8 cellular contexts compared by ENCODE assay signal in the genomic region with DNA sequence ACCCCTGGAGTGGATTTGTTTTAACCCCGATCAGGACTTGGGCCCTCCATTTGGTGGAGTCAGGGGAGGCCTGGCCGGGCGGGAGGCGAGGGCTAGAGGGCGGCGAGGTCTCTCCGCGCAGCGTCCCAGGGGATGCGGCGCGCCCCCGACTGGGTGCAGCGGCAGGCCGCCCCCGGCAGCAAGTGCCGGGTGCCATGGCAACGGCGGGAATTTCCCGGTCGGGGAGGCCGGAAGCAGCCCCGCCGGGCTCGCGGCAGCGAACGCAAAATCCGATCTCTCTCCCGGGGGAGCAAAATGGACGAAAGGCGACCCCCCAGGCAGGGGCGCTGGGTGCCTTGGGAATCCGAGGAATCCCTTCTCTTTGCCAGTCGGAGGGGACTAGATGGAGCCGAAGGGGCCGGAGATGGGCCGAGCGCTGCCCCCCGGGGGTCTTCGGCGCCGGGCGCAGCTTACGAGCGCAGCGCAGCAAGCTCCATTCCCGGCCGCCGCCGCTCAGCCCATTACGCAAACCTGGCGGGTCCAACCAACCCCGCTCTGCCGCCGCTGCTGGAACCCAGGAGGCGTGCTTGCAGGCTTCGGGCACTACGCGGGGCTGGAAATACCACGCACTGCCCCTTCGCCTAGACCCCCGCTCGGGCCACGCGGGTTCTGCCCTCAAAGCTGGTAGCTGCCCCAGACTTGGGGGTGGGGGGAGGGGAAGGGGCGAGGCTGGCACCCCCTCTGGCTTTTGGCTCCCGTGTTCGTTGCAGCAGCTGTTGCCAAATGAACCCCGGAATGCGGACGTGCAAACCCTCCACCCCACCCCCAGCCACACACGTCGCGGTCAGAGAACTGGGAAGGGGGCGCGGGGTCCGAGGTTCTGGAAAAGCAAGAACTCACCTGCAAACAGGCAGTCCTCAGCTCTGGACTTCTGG.
A peak's percentile ranks its signal among the peaks of the same experiment; 100 is the strongest.
DNase-seq lines count a peak whose midpoint lies in the region; ATAC-seq and TF ChIP-seq lines count a peak whose summit lies in the region.
"Not testable (repeated sequence)": the region's sequence is repeated elsewhere in the genome, so short reads cannot be mapped to it uniquely, and the experiment has no call there.

No MANE protein-coding gene starts in this region.

- DNase-seq in T-helper 2 cell treated with Interferon-gamma antibody and Interleukin-4, amounts not matched to agents 5 μg/mL and 100 μg/mL, for 36 hours (ENCODE audit: low spot score) = peak; percentile 37
- DNase-seq in coronary artery (ENCODE audit: low spot score) = not testable (repeated sequence)
- DNase-seq in stimulated activated CD4-positive, alpha-beta T cell treated with anti-CD3 and anti-CD28 coated beads, TNF-alpha, amount 100 ng/mL, for 4 hours (ENCODE audit: low read depth in 3 of 3) = peak; percentile 25 to 41 (median 32)

- not testable (repeated sequence) for H3K36me3 Mint-ChIP-seq in T-helper 2 cell treated with Interferon-gamma antibody and Interleukin-4, amounts not matched to agents 5 μg/mL and 100 μg/mL, for 36 hours (ENCODE audit: low read depth); activated T-helper 17 cell treated with anti-CD3 and anti-CD28 coated beads, Interleukin-2, amount 50 U/mL, for 72 hours (ENCODE audit: low read depth)

- not testable (repeated sequence) for H3K27me3 ChIP-seq in ACC112 (ENCODE audit: insufficient read depth, low read length); HUES64 (ENCODE audit: insufficient read depth, low read length); iPS-15b (ENCODE audit: control insufficient read depth, insufficient read depth, low read length); neutrophil

- H2AFZ ChIP-seq in ACC112 (ENCODE audit: low read length, unreplicated experiment) = not testable (repeated sequence)

- H3K27ac ChIP-seq in ACC112 (ENCODE audit: low read depth, low read length); HUES64 (ENCODE audit: low read depth, low read length): not testable (repeated sequence)
- H3K27ac ChIP-seq in coronary artery (peak overlapping the region; percentile 67 to 80), neutrophil (peak overlapping the region; percentile 70)

- H3K27me3 Mint-ChIP-seq in T-helper 2 cell treated with Interferon-gamma antibody and Interleukin-4, amounts not matched to agents 5 μg/mL and 100 μg/mL, for 36 hours (ENCODE audit: low read depth); activated T-helper 17 cell treated with anti-CD3 and anti-CD28 coated beads, Interleukin-2, amount 50 U/mL, for 72 hours: not testable (repeated sequence)

- H3K4me3 Mint-ChIP-seq in T-helper 2 cell treated with Interferon-gamma antibody and Interleukin-4, amounts not matched to agents 5 μg/mL and 100 μg/mL, for 36 hours = peak overlapping the region; percentile 84
- peak overlapping the region; percentile 68 for H3K4me3 Mint-ChIP-seq in activated T-helper 17 cell treated with anti-CD3 and anti-CD28 coated beads, Interleukin-2, amount 50 U/mL, for 72 hours

- not testable (repeated sequence) for H3K36me3 ChIP-seq in ACC112 (ENCODE audit: insufficient read depth, low read length); HUES64 (ENCODE audit: insufficient read depth, low read length); iPS-15b (ENCODE audit: control insufficient read depth, insufficient read depth, low read length); neutrophil

- H3K4me1 Mint-ChIP-seq in T-helper 2 cell treated with Interferon-gamma antibody and Interleukin-4, amounts not matched to agents 5 μg/mL and 100 μg/mL, for 36 hours (ENCODE audit: low read depth); activated T-helper 17 cell treated with anti-CD3 and anti-CD28 coated beads, Interleukin-2, amount 50 U/mL, for 72 hours: not testable (repeated sequence)

- WGBS in HUES64 = 0% methylated on average over 26 of the region's 78 CpGs

- peak overlapping the region; percentile 91 for H3K27ac Mint-ChIP-seq in T-helper 2 cell treated with Interferon-gamma antibody and Interleukin-4, amounts not matched to agents 5 μg/mL and 100 μg/mL, for 36 hours
- peak overlapping the region; percentile 38 for H3K27ac Mint-ChIP-seq in activated T-helper 17 cell treated with anti-CD3 and anti-CD28 coated beads, Interleukin-2, amount 50 U/mL, for 72 hours

- H3K79me2 ChIP-seq in ACC112 (ENCODE audit: control insufficient read depth, insufficient read depth, low read length, unreplicated experiment) = not testable (repeated sequence)

- H3K9ac ChIP-seq in HUES64 (ENCODE audit: low read depth, low read length); iPS-15b (ENCODE audit: low read depth, low read length): not testable (repeated sequence)

- not testable (repeated sequence) for H3K4me1 ChIP-seq in ACC112 (ENCODE audit: control insufficient read depth, insufficient read depth, low read length, unreplicated experiment); HUES64 (ENCODE audit: insufficient read depth, low read length); iPS-15b (ENCODE audit: control insufficient read depth, insufficient read depth, low read length); neutrophil (ENCODE audit: control insufficient read depth in 1 of 2, insufficient read depth in 1 of 2, low read depth in 1 of 2, low read length in 1 of 2)

- H3K9me3 Mint-ChIP-seq in T-helper 2 cell treated with Interferon-gamma antibody and Interleukin-4, amounts not matched to agents 5 μg/mL and 100 μg/mL, for 36 hours; activated T-helper 17 cell treated with anti-CD3 and anti-CD28 coated beads, Interleukin-2, amount 50 U/mL, for 72 hours: not testable (repeated sequence)

- not testable (repeated sequence) for ATAC-seq in activated T-helper 17 cell treated with anti-CD3 and anti-CD28 coated beads, Interleukin-2, amount 50 U/mL, for 72 hours (replicated peaks)

- H3K9me3 ChIP-seq in HUES64 (ENCODE audit: insufficient read depth, low read depth, low read length); iPS-15b (ENCODE audit: control insufficient read depth, insufficient read depth, low read length); neutrophil: not testable (repeated sequence)

- not testable (repeated sequence) for TF ChIP-seq CTCF in coronary artery (IDR thresholded peaks at IDR 0.05); neutrophil (IDR thresholded peaks at IDR 0.05)

- peak overlapping the region; percentile 75 for H3K4me3 ChIP-seq in ACC112 (ENCODE audit: low read depth, low read length)
- peak overlapping the region; percentile 59 for H3K4me3 ChIP-seq in HUES64 (ENCODE audit: low read length)
- peak overlapping the region; percentile 71 for H3K4me3 ChIP-seq in coronary artery
- peak overlapping the region; percentile 39 for H3K4me3 ChIP-seq in iPS-15b (ENCODE audit: low read depth, low read length)
- H3K4me3 ChIP-seq in neutrophil (ENCODE audit: low read depth in 1 of 2, low read length in 1 of 2) = peak overlapping the region; percentile 56 to 69
